ENCODE assay signal across 13 cellular contexts in the genomic region with DNA sequence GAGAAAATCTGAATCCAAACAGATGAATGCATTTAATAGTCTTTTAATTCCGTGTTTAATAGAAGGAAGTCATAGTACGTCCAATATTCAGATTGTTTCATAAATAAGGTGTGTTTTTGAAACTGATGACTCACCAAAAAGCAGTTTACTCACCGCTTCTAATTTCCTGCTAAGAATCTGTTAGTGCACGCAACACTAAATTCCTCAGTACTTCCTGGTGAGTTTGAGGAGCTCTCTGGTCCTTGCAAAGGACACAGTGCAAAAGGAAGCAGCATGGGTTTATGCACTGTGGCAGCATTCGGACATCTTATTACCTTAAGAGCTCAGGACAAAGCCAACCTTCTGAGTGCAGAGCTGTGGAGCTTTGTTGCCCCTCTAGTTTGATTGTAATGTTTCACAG. TPM values are rescaled to one million over a fixed set of nuclear protein-coding genes. Genes with fewer than 3 reads are reported as not detected.
A peak's percentile ranks its signal among the peaks of the same experiment; 100 is the strongest.
DNase-seq lines count a peak whose midpoint lies in the region; ATAC-seq and TF ChIP-seq lines count a peak whose summit lies in the region.
"Had no signal": no experiment of that assay in that cellular context is flagged by ENCODE, and none has a peak within 500 bp of the region (broad histone marks: within the 10 kb centered on the region; RNA-seq: fewer than 3 reads in every experiment).

No MANE protein-coding gene starts in this region.

- no peaks in the 10 kb centered on the region for H3K27me3 Mint-ChIP-seq in Calu3 (ENCODE audit: unreplicated experiment)
- peaks cover 9% of the 10 kb centered on the region for H3K27me3 Mint-ChIP-seq in activated CD8-positive, alpha-beta memory T cell treated with anti-CD3 and anti-CD28 coated beads, Interleukin-2, amount 10 ng/mL, durations not matched to agents 7 days and 5 days

- peak; percentile 49 for ATAC-seq in body of pancreas
- ATAC-seq in lower lobe of right lung = peak; percentile 79 to 83
- ATAC-seq in HG02588 (IDR thresholded peaks at IDR 0.05; ENCODE audit: unreplicated experiment) = no peak
- no peak for ATAC-seq in HG02623 (IDR thresholded peaks at IDR 0.05; ENCODE audit: unreplicated experiment)
- no peak for ATAC-seq in activated CD8-positive, alpha-beta memory T cell treated with anti-CD3 and anti-CD28 coated beads, Interleukin-2, amount 10 ng/mL, durations not matched to agents 7 days and 5 days
- ATAC-seq: WTC11 had no signal

- peak overlapping the region; percentile 40 for H3K4me3 Mint-ChIP-seq in Calu3 (ENCODE audit: low read depth, unreplicated experiment)
- H3K4me3 Mint-ChIP-seq in activated CD8-positive, alpha-beta memory T cell treated with anti-CD3 and anti-CD28 coated beads, Interleukin-2, amount 10 ng/mL, durations not matched to agents 7 days and 5 days = no peak overlapping the region
- H3K4me3 Mint-ChIP-seq: WTC11 had no signal

- no TSS peak for BruUV-seq in Calu3 (replicated peaks; lab: Mats Ljungman, UMichigan)

- no peaks in the 10 kb centered on the region for H3K36me3 ChIP-seq in body of pancreas (replicated peaks in 1 of 2; ENCODE audit: insufficient read depth in 1 of 2, low read depth in 2 of 2)
- no peaks in the 10 kb centered on the region for H3K36me3 ChIP-seq in lower lobe of right lung
- H3K36me3 ChIP-seq: cardiac muscle cell had no signal

- peak overlapping the region; percentile 81 for H3K27ac Mint-ChIP-seq in Calu3 (ENCODE audit: unreplicated experiment)
- no peak overlapping the region for H3K27ac Mint-ChIP-seq in activated CD8-positive, alpha-beta memory T cell treated with anti-CD3 and anti-CD28 coated beads, Interleukin-2, amount 10 ng/mL, durations not matched to agents 7 days and 5 days
- H3K27ac Mint-ChIP-seq: WTC11 had no signal

- H3K9me3 Mint-ChIP-seq in Calu3 (ENCODE audit: low read depth, unreplicated experiment) = no peaks in the 10 kb centered on the region
- H3K9me3 Mint-ChIP-seq in activated CD8-positive, alpha-beta memory T cell treated with anti-CD3 and anti-CD28 coated beads, Interleukin-2, amount 10 ng/mL, durations not matched to agents 7 days and 5 days (ENCODE audit: low read depth) = no peaks in the 10 kb centered on the region
- H3K9me3 Mint-ChIP-seq: WTC11 had no signal

- H3K27me3 ChIP-seq in body of pancreas = no peaks in the 10 kb centered on the region
- H3K27me3 ChIP-seq in lower lobe of right lung (ENCODE audit: low read depth) = no peaks in the 10 kb centered on the region
- H3K27me3 ChIP-seq: cardiac muscle cell had no signal

- H3K4me1 ChIP-seq in body of pancreas (peaks cover 10% of the 10 kb centered on the region), lower lobe of right lung (peaks cover 19% of the 10 kb centered on the region)

- no peak overlapping the region for H3K27ac ChIP-seq in body of pancreas
- H3K27ac ChIP-seq in lower lobe of right lung = peak overlapping the region; percentile 12
- H3K27ac ChIP-seq: cardiac muscle cell had no signal

- peaks cover 57% of the 10 kb centered on the region for H3K4me1 Mint-ChIP-seq in Calu3 (ENCODE audit: low read depth, unreplicated experiment)
- H3K4me1 Mint-ChIP-seq in activated CD8-positive, alpha-beta memory T cell treated with anti-CD3 and anti-CD28 coated beads, Interleukin-2, amount 10 ng/mL, durations not matched to agents 7 days and 5 days = peaks cover 2% of the 10 kb centered on the region

- CTCF ChIA-PET in Calu3 (lab: Charles Lee) = interaction anchor here (1.1 to 1.4 kb wide), 2 partner anchors 10 to 51 kb away, joined by 3 to 6 read pairs; no protein-coding TSS in a partner anchor
- CTCF ChIA-PET in activated CD8-positive, alpha-beta memory T cell treated with anti-CD3 and anti-CD28 coated beads, Interleukin-2, amount 10 ng/mL, durations not matched to agents 7 days and 5 days (lab: Charles Lee) = interaction anchor here (1.9 kb wide), 1 partner anchor 195 kb away, joined by 6 read pairs; no protein-coding TSS in a partner anchor

- TF ChIP-seq POLR2A in body of pancreas (IDR thresholded peaks at IDR 0.05) = no peak

- no peaks in the 10 kb centered on the region for H3K9me3 ChIP-seq in body of pancreas
- no peaks in the 10 kb centered on the region for H3K9me3 ChIP-seq in lower lobe of right lung

- intact Hi-C loops in Calu3 (cut with micrococcal nuclease; ENCODE audit: unreplicated experiment) = loop anchor here (2.0 to 5.0 kb wide), 4 partner anchors 44 to 363 kb away; no protein-coding TSS in a partner anchor
- intact Hi-C loops in body of pancreas (cut with DNase I) = loop anchor here (10.0 kb wide), 1 partner anchor 200 kb away; no protein-coding TSS in a partner anchor
- intact Hi-C loops in lower lobe of right lung (cut with DNase I) = loop anchor here (10.0 kb wide), 1 partner anchor 50 kb away; no protein-coding TSS in a partner anchor

- DNase-seq in Calu3 (peak; percentile 58), LoVo (ENCODE audit: low spot score) (peak; percentile 94), body of pancreas (no peak), lower lobe of right lung (no peak), AG08396 (ENCODE audit: low spot score) (no peak)
- no peak for DNase-seq in activated CD8-positive, alpha-beta memory T cell treated with anti-CD3 and anti-CD28 coated beads, Interleukin-2, amount 10 ng/mL, durations not matched to agents 7 days and 5 days
- DNase-seq: activated T-cell treated with anti-CD3 and anti-CD28 coated beads, Interleukin-2, amount 50 U/mL, for 1 hour; NCI-H2029 treated with DMSO at 0.1 percent for 48 hours had no signal

- H3K4me3 ChIP-seq in body of pancreas = no peak overlapping the region
- no peak overlapping the region for H3K4me3 ChIP-seq in lower lobe of right lung
- H3K4me3 ChIP-seq: cardiac muscle cell had no signal

- peaks cover 43% of the 10 kb centered on the region for H3K36me3 Mint-ChIP-seq in Calu3 (ENCODE audit: insufficient read depth, unreplicated experiment)
- no peaks in the 10 kb centered on the region for H3K36me3 Mint-ChIP-seq in activated CD8-positive, alpha-beta memory T cell treated with anti-CD3 and anti-CD28 coated beads, Interleukin-2, amount 10 ng/mL, durations not matched to agents 7 days and 5 days
- H3K36me3 Mint-ChIP-seq: WTC11 had no signal

- TF ChIP-seq CTCF in Calu3 (IDR thresholded peaks at IDR 0.05; ENCODE audit: unreplicated experiment) (no peak), body of pancreas (IDR thresholded peaks at IDR 0.05) (no peak), lower lobe of right lung (IDR thresholded peaks at IDR 0.05) (no peak)

- WGBS in body of pancreas, 2 donors = 39 to 45% methylated on average over 5 of the region's 5 CpGs

RNA-seq across cellular contexts. Expression of gene ADGRF1, which starts 2.3 kb away (rescaled TPM):
- total RNA-seq in Calu3 (2022) = 256 and 313 TPM in 2 replicates
- total RNA-seq in body of pancreas = under 1 TPM in 1 of 2 donors, not detected in 1; 0.52 TPM
- total RNA-seq in lower lobe of right lung = 9.9 TPM
- not detected for total RNA-seq in activated CD8-positive, alpha-beta memory T cell treated with anti-CD3 and anti-CD28 coated beads, Interleukin-2, amount 10 ng/mL, durations not matched to agents 7 days and 5 days
- total RNA-seq: cardiac muscle cell, OCI-LY7 had no signal

Comparison
In these comparisons a context has a peak if more than half of its experiments do, and no peak if none do; other contexts are left out.
1. DNase-seq: peak in Calu3 (single experiment) and LoVo (single experiment); none in body of pancreas (0 of 4), lower lobe of right lung (single experiment), AG08396 (single experiment) and activated CD8-positive, alpha-beta memory T cell treated with anti-CD3 and anti-CD28 coated beads, Interleukin-2, amount 10 ng/mL, durations not matched to agents 7 days and 5 days (single experiment).
2. ATAC-seq: peak in body of pancreas (single experiment) and lower lobe of right lung (2 of 2); none in HG02588 (single experiment), HG02623 (single experiment) and activated CD8-positive, alpha-beta memory T cell treated with anti-CD3 and anti-CD28 coated beads, Interleukin-2, amount 10 ng/mL, durations not matched to agents 7 days and 5 days (single experiment).
3. RNA of gene ADGRF1, which starts 2.3 kb away (total RNA-seq): 256 to 313 TPM in Calu3; 9.9 TPM in lower lobe of right lung (single experiment), 0.52 TPM in body of pancreas and not detected in activated CD8-positive, alpha-beta memory T cell treated with anti-CD3 and anti-CD28 coated beads, Interleukin-2, amount 10 ng/mL, durations not matched to agents 7 days and 5 days; every median in the first group is over 10 times any median in the second.